In genomic region chr7:155815332-155816191, GRCh38 we compare ENCODE assay signal across 8 cellular contexts. TPM values are rescaled to one million over a fixed set of nuclear protein-coding genes. Genes with fewer than 3 reads are reported as not detected.
A peak's percentile ranks its signal among the peaks of the same experiment; 100 is the strongest.
DNase-seq lines count a peak whose midpoint lies in the region; ATAC-seq and TF ChIP-seq lines count a peak whose summit lies in the region.

No MANE protein-coding gene starts in this region.

- H3K4me1 ChIP-seq in KMS-11 (ENCODE audit: low read depth, poor library complexity, severe bottlenecking) (peaks cover 4% of the 10 kb centered on the region), aorta (ENCODE audit: control insufficient read depth in 1 of 2, insufficient read depth in 2 of 2, low read length in 2 of 2) (no peaks in the 10 kb centered on the region)

- DNase-seq in NCI-H2171 (lab: John Stamatoyannopoulos, UW) (peak; percentile 17), NCI-H2171 treated with DMSO at 0.1 percent for 48 hours (lab: John Stamatoyannopoulos, UW) (no peak), aorta (peak; percentile 47 to 57)
- DNase-seq in activated CD4-positive, alpha-beta T cell treated with anti-CD3 and anti-CD28 coated beads, Interleukin-2, amount 10 ng/mL, durations not matched to agents 7 days and 5 days: peak; percentile 65
- DNase-seq in effector CD8-positive, alpha-beta T cell (lab: John Stamatoyannopoulos, UW): peak; percentile 55
- no peak for DNase-seq in natural killer cell treated with Interleukin-12 subunit alpha and Interleukin-12 subunit beta and Interleukin-15 and Interleukin-18, amount 100 ng/mL, for 72 hours (ENCODE audit: low spot score)

- H3K9ac ChIP-seq in KMS-11: no peak overlapping the region

- H3K79me2 ChIP-seq in KMS-11 (ENCODE audit: insufficient read depth, low read depth): no peaks in the 10 kb centered on the region

- no peaks in the 10 kb centered on the region for H3K9me3 ChIP-seq in aorta (ENCODE audit: control insufficient read depth, low read length)

- intact Hi-C loops in aorta (cut with DNase I): no loop called here

- no peak overlapping the region for H3K4me3 Mint-ChIP-seq in activated CD4-positive, alpha-beta T cell treated with anti-CD3 and anti-CD28 coated beads, Interleukin-2, amount 10 ng/mL, durations not matched to agents 7 days and 5 days
- H3K4me3 Mint-ChIP-seq in natural killer cell treated with Interleukin-12 subunit alpha and Interleukin-12 subunit beta and Interleukin-15 and Interleukin-18, amount 100 ng/mL, for 72 hours: no peak overlapping the region

- peaks cover 44% of the 10 kb centered on the region for H3K27me3 Mint-ChIP-seq in activated CD4-positive, alpha-beta T cell treated with anti-CD3 and anti-CD28 coated beads, Interleukin-2, amount 10 ng/mL, durations not matched to agents 7 days and 5 days
- H3K27me3 Mint-ChIP-seq in natural killer cell treated with Interleukin-12 subunit alpha and Interleukin-12 subunit beta and Interleukin-15 and Interleukin-18, amount 100 ng/mL, for 72 hours: peaks cover 32 to 35% of the 10 kb centered on the region in 2 donors

- no peaks in the 10 kb centered on the region for H3K36me3 Mint-ChIP-seq in activated CD4-positive, alpha-beta T cell treated with anti-CD3 and anti-CD28 coated beads, Interleukin-2, amount 10 ng/mL, durations not matched to agents 7 days and 5 days (ENCODE audit: low read depth)
- H3K36me3 Mint-ChIP-seq in natural killer cell treated with Interleukin-12 subunit alpha and Interleukin-12 subunit beta and Interleukin-15 and Interleukin-18, amount 100 ng/mL, for 72 hours: no peaks in the 10 kb centered on the region

- peak; percentile 78 for TF ChIP-seq CTCF in KMS-11 (conservative IDR thresholded peaks at IDR 0.05; ENCODE audit: low read depth, low read length)

- 26% methylated on average over 18 to 20 of the region's 20 CpGs for WGBS in aorta, 2 donors

- H3K4me3 ChIP-seq in KMS-11 (IDR thresholded peaks at IDR 0.05; ENCODE audit: insufficient read depth, low read depth, low read length) (no peak overlapping the region), aorta (ENCODE audit: low read length in 2 of 2) (no peak overlapping the region)

- peak overlapping the region; percentile 48 for H3K4me2 ChIP-seq in KMS-11

- H2AFZ ChIP-seq in KMS-11 (ENCODE audit: low read depth): peak overlapping the region; percentile 74

- CTCF ChIA-PET in activated CD4-positive, alpha-beta T cell treated with anti-CD3 and anti-CD28 coated beads, Interleukin-2, amount 10 ng/mL, durations not matched to agents 7 days and 5 days (lab: Charles Lee): interaction anchor here (0.6 to 1.0 kb wide), 2 partner anchors 48 to 50 kb away, joined by 3 read pairs; no protein-coding TSS in a partner anchor

- no peak overlapping the region for H3K27ac ChIP-seq in KMS-11
- H3K27ac ChIP-seq in aorta (ENCODE audit: low read depth in 1 of 2, low read length in 2 of 2): no peak overlapping the region

- POLR2A ChIA-PET in activated CD4-positive, alpha-beta T cell treated with anti-CD3 and anti-CD28 coated beads, Interleukin-2, amount 10 ng/mL, durations not matched to agents 7 days and 5 days (lab: Charles Lee): no interaction called here

- H3K4me1 Mint-ChIP-seq in activated CD4-positive, alpha-beta T cell treated with anti-CD3 and anti-CD28 coated beads, Interleukin-2, amount 10 ng/mL, durations not matched to agents 7 days and 5 days: peaks cover 11% of the 10 kb centered on the region
- peaks cover 7 to 10% of the 10 kb centered on the region in 2 donors for H3K4me1 Mint-ChIP-seq in natural killer cell treated with Interleukin-12 subunit alpha and Interleukin-12 subunit beta and Interleukin-15 and Interleukin-18, amount 100 ng/mL, for 72 hours (ENCODE audit: low read depth in 2 of 2)

- no peaks in the 10 kb centered on the region for H4K20me1 ChIP-seq in KMS-11 (ENCODE audit: insufficient read depth)

- H3K27ac Mint-ChIP-seq in activated CD4-positive, alpha-beta T cell treated with anti-CD3 and anti-CD28 coated beads, Interleukin-2, amount 10 ng/mL, durations not matched to agents 7 days and 5 days: peak overlapping the region; percentile 9
- H3K27ac Mint-ChIP-seq in natural killer cell treated with Interleukin-12 subunit alpha and Interleukin-12 subunit beta and Interleukin-15 and Interleukin-18, amount 100 ng/mL, for 72 hours: no peak overlapping the region

- peak; percentile 86 for ATAC-seq in GM21723 (IDR thresholded peaks at IDR 0.05; ENCODE audit: unreplicated experiment)
- peak; percentile 77 to 84 for ATAC-seq in natural killer cell treated with Interleukin-12 subunit alpha and Interleukin-12 subunit beta and Interleukin-15 and Interleukin-18, amount 100 ng/mL, for 72 hours
- ATAC-seq in aorta (ENCODE audit: low FRiP score): no peak

- H3K36me3 ChIP-seq in KMS-11 (ENCODE audit: insufficient read depth) (no peaks in the 10 kb centered on the region), aorta (ENCODE audit: control insufficient read depth in 1 of 2, insufficient read depth in 2 of 2, low read length in 1 of 2) (no peaks in the 10 kb centered on the region)

- H3K27me3 ChIP-seq in KMS-11 (ENCODE audit: insufficient read depth, low read depth): peaks cover 17% of the 10 kb centered on the region; the same call in 1 of the 2 replicates
- no peaks in the 10 kb centered on the region for H3K27me3 ChIP-seq in aorta (ENCODE audit: control insufficient read depth in 1 of 2, insufficient read depth in 2 of 2, low read length in 1 of 2)

- H3K9me3 Mint-ChIP-seq in activated CD4-positive, alpha-beta T cell treated with anti-CD3 and anti-CD28 coated beads, Interleukin-2, amount 10 ng/mL, durations not matched to agents 7 days and 5 days: no peaks in the 10 kb centered on the region
- no peaks in the 10 kb centered on the region for H3K9me3 Mint-ChIP-seq in natural killer cell treated with Interleukin-12 subunit alpha and Interleukin-12 subunit beta and Interleukin-15 and Interleukin-18, amount 100 ng/mL, for 72 hours

RNA-seq across cellular contexts. Expression of gene SHH, which starts 3.3 kb away (rescaled TPM):
- not detected for total RNA-seq in activated CD4-positive, alpha-beta T cell treated with anti-CD3 and anti-CD28 coated beads, Interleukin-2, amount 10 ng/mL, durations not matched to agents 7 days and 5 days
- not detected for total RNA-seq in natural killer cell treated with Interleukin-12 subunit alpha and Interleukin-12 subunit beta and Interleukin-15 and Interleukin-18, amount 100 ng/mL, for 72 hours
- under 1 TPM in 1 of 2 donors, not detected in 1; 0.10 TPM for total RNA-seq in aorta
- polyA plus RNA-seq in aorta: under 1 TPM in 1 of 2 donors, not detected in 1; 0.25 TPM

Comparison
In these comparisons a context has a peak if more than half of its experiments do, and no peak if none do; other contexts are left out.
1. DNase-seq: peak in NCI-H2171 (single experiment), activated CD4-positive, alpha-beta T cell treated with anti-CD3 and anti-CD28 coated beads, Interleukin-2, amount 10 ng/mL, durations not matched to agents 7 days and 5 days (single experiment), effector CD8-positive, alpha-beta T cell (single experiment) and aorta (2 of 2); none in NCI-H2171 treated with DMSO at 0.1 percent for 48 hours (single experiment) and natural killer cell treated with Interleukin-12 subunit alpha and Interleukin-12 subunit beta and Interleukin-15 and Interleukin-18, amount 100 ng/mL, for 72 hours (single experiment).